1 cellular context compared by ENCODE assay signal in the genomic region with DNA sequence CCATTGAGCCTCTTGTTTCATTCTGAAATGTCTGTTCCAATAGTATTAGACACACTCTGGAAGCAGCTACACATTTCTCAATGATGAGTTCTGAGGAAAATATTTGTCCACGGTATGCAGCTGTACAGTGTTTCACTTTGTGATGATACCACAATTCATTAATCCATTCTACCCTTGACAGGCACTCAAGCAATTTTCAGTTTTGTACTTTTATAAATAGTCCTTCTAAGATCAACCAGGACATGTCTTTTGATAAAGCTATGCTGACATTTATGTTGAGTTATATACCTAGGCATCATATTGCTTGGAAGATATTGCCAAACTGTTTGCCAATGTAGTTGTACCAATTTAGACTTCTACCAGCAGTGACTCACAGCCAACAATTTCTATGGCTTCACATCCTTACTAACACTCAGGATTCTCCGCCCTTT.
A peak's percentile ranks its signal among the peaks of the same experiment; 100 is the strongest.
TF ChIP-seq lines count a peak whose summit lies in the region.

No MANE protein-coding gene starts in this region.

TF ChIP-seq in SK-N-SH, 30 proteins besides CTCF, POLR2A, EP300 and RAD21 (continued from another document):
- TF ChIP-seq, protein P1, sequence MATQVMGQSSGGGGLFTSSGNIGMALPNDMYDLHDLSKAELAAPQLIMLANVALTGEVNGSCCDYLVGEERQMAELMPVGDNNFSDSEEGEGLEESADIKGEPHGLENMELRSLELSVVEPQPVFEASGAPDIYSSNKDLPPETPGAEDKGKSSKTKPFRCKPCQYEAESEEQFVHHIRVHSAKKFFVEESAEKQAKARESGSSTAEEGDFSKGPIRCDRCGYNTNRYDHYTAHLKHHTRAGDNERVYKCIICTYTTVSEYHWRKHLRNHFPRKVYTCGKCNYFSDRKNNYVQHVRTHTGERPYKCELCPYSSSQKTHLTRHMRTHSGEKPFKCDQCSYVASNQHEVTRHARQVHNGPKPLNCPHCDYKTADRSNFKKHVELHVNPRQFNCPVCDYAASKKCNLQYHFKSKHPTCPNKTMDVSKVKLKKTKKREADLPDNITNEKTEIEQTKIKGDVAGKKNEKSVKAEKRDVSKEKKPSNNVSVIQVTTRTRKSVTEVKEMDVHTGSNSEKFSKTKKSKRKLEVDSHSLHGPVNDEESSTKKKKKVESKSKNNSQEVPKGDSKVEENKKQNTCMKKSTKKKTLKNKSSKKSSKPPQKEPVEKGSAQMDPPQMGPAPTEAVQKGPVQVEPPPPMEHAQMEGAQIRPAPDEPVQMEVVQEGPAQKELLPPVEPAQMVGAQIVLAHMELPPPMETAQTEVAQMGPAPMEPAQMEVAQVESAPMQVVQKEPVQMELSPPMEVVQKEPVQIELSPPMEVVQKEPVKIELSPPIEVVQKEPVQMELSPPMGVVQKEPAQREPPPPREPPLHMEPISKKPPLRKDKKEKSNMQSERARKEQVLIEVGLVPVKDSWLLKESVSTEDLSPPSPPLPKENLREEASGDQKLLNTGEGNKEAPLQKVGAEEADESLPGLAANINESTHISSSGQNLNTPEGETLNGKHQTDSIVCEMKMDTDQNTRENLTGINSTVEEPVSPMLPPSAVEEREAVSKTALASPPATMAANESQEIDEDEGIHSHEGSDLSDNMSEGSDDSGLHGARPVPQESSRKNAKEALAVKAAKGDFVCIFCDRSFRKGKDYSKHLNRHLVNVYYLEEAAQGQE (IDR thresholded peaks at IDR 0.05; ENCODE audit: low read depth, low read length): no peak
- TF ChIP-seq, protein P2, sequence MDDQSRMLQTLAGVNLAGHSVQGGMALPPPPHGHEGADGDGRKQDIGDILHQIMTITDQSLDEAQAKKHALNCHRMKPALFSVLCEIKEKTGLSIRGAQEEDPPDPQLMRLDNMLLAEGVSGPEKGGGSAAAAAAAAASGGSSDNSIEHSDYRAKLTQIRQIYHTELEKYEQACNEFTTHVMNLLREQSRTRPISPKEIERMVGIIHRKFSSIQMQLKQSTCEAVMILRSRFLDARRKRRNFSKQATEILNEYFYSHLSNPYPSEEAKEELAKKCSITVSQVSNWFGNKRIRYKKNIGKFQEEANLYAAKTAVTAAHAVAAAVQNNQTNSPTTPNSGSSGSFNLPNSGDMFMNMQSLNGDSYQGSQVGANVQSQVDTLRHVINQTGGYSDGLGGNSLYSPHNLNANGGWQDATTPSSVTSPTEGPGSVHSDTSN (IDR thresholded peaks at IDR 0.05): peak; percentile 92
- TF ChIP-seq FOSL2 (IDR thresholded peaks at IDR 0.05; ENCODE audit: borderline replicate concordance, low read depth) (peak; percentile 47; the same call in 1 of the 2 replicates), SMC3 (IDR thresholded peaks at IDR 0.05; ENCODE audit: low read depth, low read length) (no peak), MEF2A (IDR thresholded peaks at IDR 0.05; ENCODE audit: borderline replicate concordance, low read depth) (no peak), EZH2phosphoT487 (IDR thresholded peaks at IDR 0.05; ENCODE audit: borderline replicate concordance, low read depth) (no peak), YY1 (IDR thresholded peaks at IDR 0.05; ENCODE audit: low read depth) (no peak), RXRA (IDR thresholded peaks at IDR 0.05; ENCODE audit: borderline replicate concordance, low read depth) (no peak), TAF1 (IDR thresholded peaks at IDR 0.05; ENCODE audit: borderline replicate concordance, low read depth, low read length) (no peak), NRF1 (IDR thresholded peaks at IDR 0.05; ENCODE audit: low read depth, low read length) (no peak), NFIC (IDR thresholded peaks at IDR 0.05; ENCODE audit: borderline replicate concordance) (peak; percentile 63; the same call in 1 of the 2 replicates), CHD2 (IDR thresholded peaks at IDR 0.05; ENCODE audit: low read length, partially characterized antibody) (no peak), TEAD4 (IDR thresholded peaks at IDR 0.05; ENCODE audit: borderline replicate concordance, insufficient read depth) (peak; percentile 78; the same call in 1 of the 2 replicates), GATA2 (CRISPR knock-in tag; IDR thresholded peaks at IDR 0.05) (no peak), JUND (IDR thresholded peaks at IDR 0.05) (peak; percentile 74), POLR2AphosphoS5 (IDR thresholded peaks at IDR 0.05; ENCODE audit: low read depth, low read length) (peak; percentile 64), ELF1 (IDR thresholded peaks at IDR 0.05) (no peak), GABPA (IDR thresholded peaks at IDR 0.05; ENCODE audit: low read depth) (no peak)
- TF ChIP-seq, protein P3, sequence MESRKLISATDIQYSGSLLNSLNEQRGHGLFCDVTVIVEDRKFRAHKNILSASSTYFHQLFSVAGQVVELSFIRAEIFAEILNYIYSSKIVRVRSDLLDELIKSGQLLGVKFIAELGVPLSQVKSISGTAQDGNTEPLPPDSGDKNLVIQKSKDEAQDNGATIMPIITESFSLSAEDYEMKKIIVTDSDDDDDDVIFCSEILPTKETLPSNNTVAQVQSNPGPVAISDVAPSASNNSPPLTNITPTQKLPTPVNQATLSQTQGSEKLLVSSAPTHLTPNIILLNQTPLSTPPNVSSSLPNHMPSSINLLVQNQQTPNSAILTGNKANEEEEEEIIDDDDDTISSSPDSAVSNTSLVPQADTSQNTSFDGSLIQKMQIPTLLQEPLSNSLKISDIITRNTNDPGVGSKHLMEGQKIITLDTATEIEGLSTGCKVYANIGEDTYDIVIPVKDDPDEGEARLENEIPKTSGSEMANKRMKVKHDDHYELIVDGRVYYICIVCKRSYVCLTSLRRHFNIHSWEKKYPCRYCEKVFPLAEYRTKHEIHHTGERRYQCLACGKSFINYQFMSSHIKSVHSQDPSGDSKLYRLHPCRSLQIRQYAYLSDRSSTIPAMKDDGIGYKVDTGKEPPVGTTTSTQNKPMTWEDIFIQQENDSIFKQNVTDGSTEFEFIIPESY (IDR thresholded peaks at IDR 0.05; ENCODE audit: borderline replicate concordance, low read depth): 0 out of 2 replicates have a peak, but pooled peaks have one; percentile 12
- TF ChIP-seq, protein P4, sequence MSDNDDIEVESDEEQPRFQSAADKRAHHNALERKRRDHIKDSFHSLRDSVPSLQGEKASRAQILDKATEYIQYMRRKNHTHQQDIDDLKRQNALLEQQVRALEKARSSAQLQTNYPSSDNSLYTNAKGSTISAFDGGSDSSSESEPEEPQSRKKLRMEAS (IDR thresholded peaks at IDR 0.05; ENCODE audit: low read depth): no peak
- TF ChIP-seq, protein P5, sequence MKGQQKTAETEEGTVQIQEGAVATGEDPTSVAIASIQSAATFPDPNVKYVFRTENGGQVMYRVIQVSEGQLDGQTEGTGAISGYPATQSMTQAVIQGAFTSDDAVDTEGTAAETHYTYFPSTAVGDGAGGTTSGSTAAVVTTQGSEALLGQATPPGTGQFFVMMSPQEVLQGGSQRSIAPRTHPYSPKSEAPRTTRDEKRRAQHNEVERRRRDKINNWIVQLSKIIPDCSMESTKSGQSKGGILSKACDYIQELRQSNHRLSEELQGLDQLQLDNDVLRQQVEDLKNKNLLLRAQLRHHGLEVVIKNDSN (IDR thresholded peaks at IDR 0.05; ENCODE audit: borderline replicate concordance, low read depth): no peak
- TF ChIP-seq, protein P6, sequence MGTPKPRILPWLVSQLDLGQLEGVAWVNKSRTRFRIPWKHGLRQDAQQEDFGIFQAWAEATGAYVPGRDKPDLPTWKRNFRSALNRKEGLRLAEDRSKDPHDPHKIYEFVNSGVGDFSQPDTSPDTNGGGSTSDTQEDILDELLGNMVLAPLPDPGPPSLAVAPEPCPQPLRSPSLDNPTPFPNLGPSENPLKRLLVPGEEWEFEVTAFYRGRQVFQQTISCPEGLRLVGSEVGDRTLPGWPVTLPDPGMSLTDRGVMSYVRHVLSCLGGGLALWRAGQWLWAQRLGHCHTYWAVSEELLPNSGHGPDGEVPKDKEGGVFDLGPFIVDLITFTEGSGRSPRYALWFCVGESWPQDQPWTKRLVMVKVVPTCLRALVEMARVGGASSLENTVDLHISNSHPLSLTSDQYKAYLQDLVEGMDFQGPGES (IDR thresholded peaks at IDR 0.05; ENCODE audit: low read depth, low read length): no peak
